Comparison of ENCODE assay signal across 15 cellular contexts in genomic region chr7:117085769-117086463, GRCh38.
DNase-seq lines count a peak whose midpoint lies in the region; ATAC-seq lines count a peak whose summit lies in the region.
"Had no signal": no experiment of that assay in that cellular context is flagged by ENCODE, and none has a peak within 500 bp of the region (broad histone marks: within the 10 kb centered on the region; RNA-seq: fewer than 3 reads in every experiment).

No MANE protein-coding gene starts in this region.

- intact Hi-C loops in left ventricle myocardium superior (cut with micrococcal nuclease): no loop called here

- H3K27me3 ChIP-seq in BLaER1 treated with 17β-estradiol and CSF1 and Interleukin-3, amounts not matched to agents 10 nM and 100 nM: no peaks in the 10 kb centered on the region
- no peaks in the 10 kb centered on the region for H3K27me3 ChIP-seq in adipocyte (replicated peaks; ENCODE audit: control insufficient read depth, insufficient read depth, low read length)

- no peaks in the 10 kb centered on the region for H3K9me3 ChIP-seq in BLaER1 treated with 17β-estradiol and CSF1 and Interleukin-3, amounts not matched to agents 10 nM and 100 nM (replicated peaks in 1 of 11)
- H3K9me3 ChIP-seq in adipocyte (ENCODE audit: control insufficient read depth, low read length): no peaks in the 10 kb centered on the region

- H3K9ac ChIP-seq in BLaER1 treated with 17β-estradiol and CSF1 and Interleukin-3, amounts not matched to agents 10 nM and 100 nM: no peak overlapping the region
- H3K9ac ChIP-seq in adipocyte (ENCODE audit: low read length): no peak overlapping the region

- H3K36me3 ChIP-seq in BLaER1 treated with 17β-estradiol and CSF1 and Interleukin-3, amounts not matched to agents 10 nM and 100 nM: no peaks in the 10 kb centered on the region
- no peaks in the 10 kb centered on the region for H3K36me3 ChIP-seq in adipocyte (ENCODE audit: control insufficient read depth, insufficient read depth, low read length, severe bottlenecking)

- no peak overlapping the region for H3K4me3 ChIP-seq in BLaER1 treated with 17β-estradiol and CSF1 and Interleukin-3, amounts not matched to agents 10 nM and 100 nM
- peak overlapping the region; percentile 6 for H3K4me3 ChIP-seq in adipocyte (ENCODE audit: low read length)

- peaks cover 36 to 67% (median 52%) of the 10 kb centered on the region in 10 experiments for H3K4me1 ChIP-seq in BLaER1 treated with 17β-estradiol and CSF1 and Interleukin-3, amounts not matched to agents 10 nM and 100 nM
- peaks cover 26% of the 10 kb centered on the region for H3K4me1 ChIP-seq in adipocyte (ENCODE audit: control insufficient read depth, insufficient read depth, low read length)

- DNase-seq in HCEC 1CT (peak; percentile 29), adipocyte (ENCODE audit: low read depth) (no peak), iris pigment epithelial cell (ENCODE audit: low read depth) (peak; percentile 64), globus pallidus (ENCODE audit: low spot score) (no peak), left ventricle myocardium superior (no peak)
- DNase-seq in stimulated activated CD4-positive, alpha-beta T cell treated with anti-CD3 and anti-CD28 coated beads, Interleukin-12 subunit alpha, Interleukin-12 subunit beta, amount 100 ng/mL, for 4 hours: no peak
- DNase-seq: activated CD8-positive, alpha-beta memory T cell treated with anti-CD3 and anti-CD28 coated beads, Interleukin-2, amount 10 ng/mL, durations not matched to agents 7 days and 5 days; activated naive CD4-positive, alpha-beta T cell treated with anti-CD3 and anti-CD28 coated beads, Interleukin-2, amount 50 U/mL, for 16 hours; CD4-positive, alpha-beta T cell; cortex of kidney; left colon; NCI-H524 treated with DMSO at 0.1 percent for 48 hours; nephron progenitor cell had no signal

- ATAC-seq in left ventricle myocardium superior (no peak), HG02852 (IDR thresholded peaks at IDR 0.05; ENCODE audit: unreplicated experiment) (no peak)
- ATAC-seq: activated CD8-positive, alpha-beta memory T cell treated with anti-CD3 and anti-CD28 coated beads, Interleukin-2, amount 10 ng/mL, durations not matched to agents 7 days and 5 days; left colon had no signal

- peak overlapping the region in 2 of 11 experiments; percentile 46 to 71; a peak in 2 of 22 replicates for H3K27ac ChIP-seq in BLaER1 treated with 17β-estradiol and CSF1 and Interleukin-3, amounts not matched to agents 10 nM and 100 nM

- no peaks in the 10 kb centered on the region for H4K20me1 ChIP-seq in BLaER1 treated with 17β-estradiol and CSF1 and Interleukin-3, amounts not matched to agents 10 nM and 100 nM

- peak overlapping the region in 10 of 11 experiments; percentile 66 to 84 (median 77); a peak in 19 of 22 replicates for H3K4me2 ChIP-seq in BLaER1 treated with 17β-estradiol and CSF1 and Interleukin-3, amounts not matched to agents 10 nM and 100 nM

Comparison
In these comparisons a context has a peak if more than half of its experiments do, and no peak if none do; other contexts are left out.
1. DNase-seq: peak in HCEC 1CT (single experiment) and iris pigment epithelial cell (single experiment); none in adipocyte (single experiment), globus pallidus (single experiment), left ventricle myocardium superior (single experiment) and stimulated activated CD4-positive, alpha-beta T cell treated with anti-CD3 and anti-CD28 coated beads, Interleukin-12 subunit alpha, Interleukin-12 subunit beta, amount 100 ng/mL, for 4 hours (single experiment).